9 cellular contexts compared by ENCODE assay signal in the genomic region with DNA sequence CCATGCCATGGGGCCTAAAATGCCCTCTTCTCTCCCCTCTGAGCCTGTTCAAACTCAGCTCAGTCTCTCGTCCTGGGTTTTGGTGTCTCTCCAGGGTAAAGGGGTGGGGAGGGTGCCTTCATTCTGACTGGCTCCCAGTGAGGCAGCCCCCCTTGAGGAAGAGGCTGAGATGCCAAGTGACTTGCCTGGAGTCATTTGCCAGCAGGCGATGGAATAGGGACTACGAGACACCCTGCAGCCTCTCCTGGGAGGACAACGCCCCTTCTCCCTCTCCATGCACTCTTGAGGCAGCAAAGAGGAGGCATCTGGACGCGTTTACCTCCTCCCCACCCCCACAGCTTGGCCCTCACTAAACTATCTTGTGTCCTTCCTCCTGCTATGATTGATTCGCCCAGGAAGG. TPM values are rescaled to one million over a fixed set of nuclear protein-coding genes. Genes with fewer than 3 reads are reported as not detected.
A peak's percentile ranks its signal among the peaks of the same experiment; 100 is the strongest.
DNase-seq lines count a peak whose midpoint lies in the region; ATAC-seq, FAIRE-seq and TF ChIP-seq lines count a peak whose summit lies in the region.
"Had no signal": no experiment of that assay in that cellular context is flagged by ENCODE, and none has a peak within 500 bp of the region (broad histone marks: within the 10 kb centered on the region; RNA-seq: fewer than 3 reads in every experiment).

No MANE protein-coding gene starts in this region.

- TF ChIP-seq CTCF in mesothelial cell of epicardium (IDR thresholded peaks at IDR 0.05; ENCODE audit: unreplicated experiment): no peak

- peaks cover 21% of the 10 kb centered on the region for H3K4me1 Mint-ChIP-seq in stimulated activated naive CD8-positive, alpha-beta T cell treated with anti-CD3 and anti-CD28 coated beads, Interleukin-15, Interleukin-2, amounts not matched to agents 100 ng/mL and 50 ng/mL, for 24 hours (ENCODE audit: low read depth)
- H3K4me1 Mint-ChIP-seq in activated CD8-positive, alpha-beta T cell treated with anti-CD3 and anti-CD28 coated beads, Interleukin-2, amount 10 ng/mL, durations not matched to agents 7 days and 5 days (ENCODE audit: low read depth): peaks cover 5% of the 10 kb centered on the region
- peaks cover 41% of the 10 kb centered on the region for H3K4me1 Mint-ChIP-seq in mesothelial cell of epicardium

- peak overlapping the region; percentile 3 for H3K4me3 Mint-ChIP-seq in stimulated activated naive CD8-positive, alpha-beta T cell treated with anti-CD3 and anti-CD28 coated beads, Interleukin-15, Interleukin-2, amounts not matched to agents 100 ng/mL and 50 ng/mL, for 24 hours
- peak overlapping the region; percentile 25 for H3K4me3 Mint-ChIP-seq in activated CD8-positive, alpha-beta T cell treated with anti-CD3 and anti-CD28 coated beads, Interleukin-2, amount 10 ng/mL, durations not matched to agents 7 days and 5 days
- peak overlapping the region; percentile 91 for H3K4me3 Mint-ChIP-seq in mesothelial cell of epicardium

- no peaks in the 10 kb centered on the region for H3K9me3 Mint-ChIP-seq in stimulated activated naive CD8-positive, alpha-beta T cell treated with anti-CD3 and anti-CD28 coated beads, Interleukin-15, Interleukin-2, amounts not matched to agents 100 ng/mL and 50 ng/mL, for 24 hours
- H3K9me3 Mint-ChIP-seq in activated CD8-positive, alpha-beta T cell treated with anti-CD3 and anti-CD28 coated beads, Interleukin-2, amount 10 ng/mL, durations not matched to agents 7 days and 5 days (ENCODE audit: insufficient read depth): no peaks in the 10 kb centered on the region
- no peaks in the 10 kb centered on the region for H3K9me3 Mint-ChIP-seq in mesothelial cell of epicardium

- H3K27ac Mint-ChIP-seq in stimulated activated naive CD8-positive, alpha-beta T cell treated with anti-CD3 and anti-CD28 coated beads, Interleukin-15, Interleukin-2, amounts not matched to agents 100 ng/mL and 50 ng/mL, for 24 hours: no peak overlapping the region
- no peak overlapping the region for H3K27ac Mint-ChIP-seq in activated CD8-positive, alpha-beta T cell treated with anti-CD3 and anti-CD28 coated beads, Interleukin-2, amount 10 ng/mL, durations not matched to agents 7 days and 5 days
- H3K27ac Mint-ChIP-seq in mesothelial cell of epicardium: peak overlapping the region; percentile 47

- no peaks in the 10 kb centered on the region for H3K27me3 Mint-ChIP-seq in stimulated activated naive CD8-positive, alpha-beta T cell treated with anti-CD3 and anti-CD28 coated beads, Interleukin-15, Interleukin-2, amounts not matched to agents 100 ng/mL and 50 ng/mL, for 24 hours
- peaks cover 4% of the 10 kb centered on the region for H3K27me3 Mint-ChIP-seq in activated CD8-positive, alpha-beta T cell treated with anti-CD3 and anti-CD28 coated beads, Interleukin-2, amount 10 ng/mL, durations not matched to agents 7 days and 5 days (ENCODE audit: low read depth)
- H3K27me3 Mint-ChIP-seq in mesothelial cell of epicardium (ENCODE audit: low read depth): no peaks in the 10 kb centered on the region

- H3K36me3 Mint-ChIP-seq in stimulated activated naive CD8-positive, alpha-beta T cell treated with anti-CD3 and anti-CD28 coated beads, Interleukin-15, Interleukin-2, amounts not matched to agents 100 ng/mL and 50 ng/mL, for 24 hours (ENCODE audit: low read depth): peaks cover 12% of the 10 kb centered on the region
- peaks cover 19% of the 10 kb centered on the region for H3K36me3 Mint-ChIP-seq in activated CD8-positive, alpha-beta T cell treated with anti-CD3 and anti-CD28 coated beads, Interleukin-2, amount 10 ng/mL, durations not matched to agents 7 days and 5 days (ENCODE audit: low read depth)
- H3K36me3 Mint-ChIP-seq in mesothelial cell of epicardium: peaks cover 4% of the 10 kb centered on the region

- CTCF ChIA-PET in activated CD8-positive, alpha-beta T cell treated with anti-CD3 and anti-CD28 coated beads, Interleukin-2, amount 10 ng/mL, durations not matched to agents 7 days and 5 days (lab: Charles Lee): no interaction called here

- POLR2A ChIA-PET in activated CD8-positive, alpha-beta T cell treated with anti-CD3 and anti-CD28 coated beads, Interleukin-2, amount 10 ng/mL, durations not matched to agents 7 days and 5 days (lab: Charles Lee): no interaction called here

- no peak for FAIRE-seq in RCC 7860 (lab: Jason Lieb, UNC)
- FAIRE-seq: G401.6 had no signal

- ATAC-seq in stimulated activated naive CD8-positive, alpha-beta T cell treated with anti-CD3 and anti-CD28 coated beads, Interleukin-15, Interleukin-2, amounts not matched to agents 100 U/mL and 50 U/mL, for 24 hours: no peak
- no peak for ATAC-seq in activated CD8-positive, alpha-beta T cell treated with anti-CD3 and anti-CD28 coated beads, Interleukin-2, amount 10 ng/mL, durations not matched to agents 7 days and 5 days
- no peak for ATAC-seq in HG03196 (IDR thresholded peaks at IDR 0.05; ENCODE audit: unreplicated experiment)
- no peak for ATAC-seq in GM21390 (IDR thresholded peaks at IDR 0.05; ENCODE audit: unreplicated experiment)

- no peak for DNase-seq in stimulated activated naive CD8-positive, alpha-beta T cell treated with anti-CD3 and anti-CD28 coated beads, Interleukin-15, Interleukin-2, amounts not matched to agents 100 U/mL and 50 U/mL, for 24 hours
- DNase-seq in activated CD8-positive, alpha-beta T cell treated with anti-CD3 and anti-CD28 coated beads, Interleukin-2, amount 10 ng/mL, durations not matched to agents 7 days and 5 days: no peak
- DNase-seq in mesothelial cell of epicardium (ENCODE audit: low spot score in 2 of 2, unreplicated experiment in 2 of 2) (no peak), RCC 7860 (ENCODE audit: low spot score) (no peak)
- no peak for DNase-seq in stimulated activated naive CD4-positive, alpha-beta T cell (lab: John Stamatoyannopoulos, UW)

RNA-seq across cellular contexts. Expression of a gene that starts 0.8 kb away (rescaled TPM):
- total RNA-seq in activated CD8-positive, alpha-beta T cell treated with anti-CD3 and anti-CD28 coated beads, Interleukin-2, amount 10 ng/mL, durations not matched to agents 7 days and 5 days: 1 to 10 TPM; 1.6 to 1.9 TPM
- total RNA-seq in mesothelial cell of epicardium: 35.0 to 36.5 TPM (median 35.8 TPM) in 3 replicates

Comparison
In these comparisons a context has a peak if more than half of its experiments do, and no peak if none do; other contexts are left out.
1. H3K4me3 Mint-ChIP-seq: peak in every context shown above with its lines; median percentile 91 in mesothelial cell of epicardium; 25 in activated CD8-positive, alpha-beta T cell treated with anti-CD3 and anti-CD28 coated beads, Interleukin-2, amount 10 ng/mL, durations not matched to agents 7 days and 5 days; 3 in stimulated activated naive CD8-positive, alpha-beta T cell treated with anti-CD3 and anti-CD28 coated beads, Interleukin-15, Interleukin-2, amounts not matched to agents 100 ng/mL and 50 ng/mL, for 24 hours.
2. RNA of a gene that starts 0.8 kb away (total RNA-seq): 35.0 to 36.5 TPM in mesothelial cell of epicardium; 1.6 to 1.9 TPM in activated CD8-positive, alpha-beta T cell treated with anti-CD3 and anti-CD28 coated beads, Interleukin-2, amount 10 ng/mL, durations not matched to agents 7 days and 5 days; every median in the first group is over 10 times any median in the second.